8 cellular contexts compared by ENCODE assay signal in genomic region chr15:74787251-74788041, GRCh38. TPM values are rescaled to one million over a fixed set of nuclear protein-coding genes. Genes with fewer than 3 reads are reported as not detected.
DNase-seq lines count a peak whose midpoint lies in the region; ATAC-seq, FAIRE-seq and TF ChIP-seq lines count a peak whose summit lies in the region.

No MANE protein-coding gene starts in this region.

- H3K4me1 ChIP-seq in pancreas (peaks cover 0 to 36% (median 0%) of the 10 kb centered on the region in 3 donors), upper lobe of right lung (peaks cover 92% of the 10 kb centered on the region)

- in situ Hi-C loops in ACHN (cut with HindIII; ENCODE audit: low pct_ligation_motif_present, low pct_unique_long_range_greater_than_20kb, low sequenced_read_pairs), result no loop called here

- TF ChIP-seq CTCF in fibroblast of the aortic adventitia (IDR thresholded peaks at IDR 0.05; ENCODE audit: insufficient read depth, low read length), result peak; percentile 66
- no peak for TF ChIP-seq CTCF in pancreas (IDR thresholded peaks at IDR 0.05)
- TF ChIP-seq CTCF in upper lobe of right lung (IDR thresholded peaks at IDR 0.05), result peak; percentile 54

- peaks cover 46% of the 10 kb centered on the region for H3K4me1 Mint-ChIP-seq in activated T-helper 17 cell treated with anti-CD3 and anti-CD28 coated beads, Interleukin-2, amount 50 U/mL, for 72 hours

- ATAC-seq in GM18868 (IDR thresholded peaks at IDR 0.05; ENCODE audit: unreplicated experiment), result peak; percentile 47
- peak; percentile 37 for ATAC-seq in HG03097 (IDR thresholded peaks at IDR 0.05; ENCODE audit: low FRiP score, unreplicated experiment)
- ATAC-seq in activated T-helper 17 cell treated with anti-CD3 and anti-CD28 coated beads, Interleukin-2, amount 50 U/mL, for 72 hours (replicated peaks), result peak; percentile 78
- peak in 3 of 4 donors; percentile 42 to 62 (median 53) for ATAC-seq in pancreas
- peak; percentile 79 for ATAC-seq in upper lobe of right lung

- H3K27ac Mint-ChIP-seq in activated T-helper 17 cell treated with anti-CD3 and anti-CD28 coated beads, Interleukin-2, amount 50 U/mL, for 72 hours, result peak overlapping the region; percentile 89

- peaks cover 96% of the 10 kb centered on the region for H3K36me3 Mint-ChIP-seq in activated T-helper 17 cell treated with anti-CD3 and anti-CD28 coated beads, Interleukin-2, amount 50 U/mL, for 72 hours (ENCODE audit: low read depth)

- H3K4me3 ChIP-seq in fibroblast of the aortic adventitia (ENCODE audit: low read depth, low read length) (no peak overlapping the region), pancreas (no peak overlapping the region), upper lobe of right lung (peak overlapping the region; percentile 29)

- H3K36me3 ChIP-seq in pancreas, result no peaks in the 10 kb centered on the region
- H3K36me3 ChIP-seq in upper lobe of right lung, result no peaks in the 10 kb centered on the region

- peak overlapping the region; percentile 84 for H3K4me3 Mint-ChIP-seq in activated T-helper 17 cell treated with anti-CD3 and anti-CD28 coated beads, Interleukin-2, amount 50 U/mL, for 72 hours

- DNase-seq in ACHN (peak; percentile 58), RCC 7860 (ENCODE audit: low spot score) (peak; percentile 73), fibroblast of the aortic adventitia (ENCODE audit: low read depth) (peak; percentile 54), pancreas (peak in 1 of 6 donors; percentile 70), upper lobe of right lung (peak; percentile 91)

- no peaks in the 10 kb centered on the region for H3K27me3 Mint-ChIP-seq in activated T-helper 17 cell treated with anti-CD3 and anti-CD28 coated beads, Interleukin-2, amount 50 U/mL, for 72 hours

- H3K27ac ChIP-seq in pancreas (peak overlapping the region in 2 of 4 donors; percentile 6 to 64), upper lobe of right lung (peak overlapping the region; percentile 84)

- FAIRE-seq in RCC 7860 (lab: Jason Lieb, UNC) (no peak), pancreas (lab: Jason Lieb, UNC) (no peak)

- WGBS in pancreas, 2 donors, result 75 to 81% methylated on average over 13 of the region's 13 CpGs

- intact Hi-C loops in pancreas (cut with DNase I), result no loop called here
- intact Hi-C loops in upper lobe of right lung (cut with DNase I), result no loop called here

- H3K9me3 ChIP-seq in pancreas, result no peaks in the 10 kb centered on the region
- H3K9me3 ChIP-seq in upper lobe of right lung, result no peaks in the 10 kb centered on the region

- no peaks in the 10 kb centered on the region for H3K9me3 Mint-ChIP-seq in activated T-helper 17 cell treated with anti-CD3 and anti-CD28 coated beads, Interleukin-2, amount 50 U/mL, for 72 hours

- H3K27me3 ChIP-seq in pancreas (no peaks in the 10 kb centered on the region), upper lobe of right lung (no peaks in the 10 kb centered on the region)

RNA-seq across cellular contexts. Expression of gene CSK, which starts 5.6 kb away (rescaled TPM):
- total RNA-seq in activated T-helper 17 cell treated with anti-CD3 and anti-CD28 coated beads, Interleukin-2, amount 50 U/mL, for 72 hours, result 100 to 1,000 TPM; 176 to 316 TPM
- total RNA-seq in fibroblast of the aortic adventitia (ENCODE audit: low replicate concordance) (8.0 and 28.1 TPM in 2 replicates), pancreas (10 to 100 TPM in 5 of 6 donors, 1 to 10 TPM in 1; 8.5 to 35.1 (median 14.1) TPM), upper lobe of right lung (65.6 TPM)
- polyA plus RNA-seq in pancreas, result 10 to 100 TPM; 18.1 to 22.3 TPM

RNA-seq across cellular contexts. Expression of gene LMAN1L, which starts 25.2 kb away (rescaled TPM):
- 1 to 10 TPM in 1 of 2 donors, under 1 TPM in 1; 0.82 to 1.6 TPM for total RNA-seq in activated T-helper 17 cell treated with anti-CD3 and anti-CD28 coated beads, Interleukin-2, amount 50 U/mL, for 72 hours
- total RNA-seq in fibroblast of the aortic adventitia (ENCODE audit: low replicate concordance) (not detected in 2 replicates), pancreas (under 1 TPM in 1 of 6 donors, not detected in 5; 0.14 TPM), upper lobe of right lung (not detected)
- not detected for polyA plus RNA-seq in pancreas

RNA-seq across cellular contexts. Expression of gene CYP1A2, which starts 38.8 kb away (rescaled TPM):
- total RNA-seq in activated T-helper 17 cell treated with anti-CD3 and anti-CD28 coated beads, Interleukin-2, amount 50 U/mL, for 72 hours, result not detected
- not detected in 2 replicates for total RNA-seq in fibroblast of the aortic adventitia (ENCODE audit: low replicate concordance)
- total RNA-seq in pancreas, result under 1 TPM in 1 of 6 donors, not detected in 5; 0.06 TPM
- polyA plus RNA-seq in pancreas, result not detected
- total RNA-seq in upper lobe of right lung, result 0.32 TPM

RNA-seq across cellular contexts. Expression of gene CPLX3, which starts 39.0 kb away (rescaled TPM):
- under 1 TPM; 0.15 to 0.19 TPM for total RNA-seq in activated T-helper 17 cell treated with anti-CD3 and anti-CD28 coated beads, Interleukin-2, amount 50 U/mL, for 72 hours
- total RNA-seq in fibroblast of the aortic adventitia (ENCODE audit: low replicate concordance) (not detected in 2 replicates), pancreas (not detected), upper lobe of right lung (not detected)
- polyA plus RNA-seq in pancreas, result under 1 TPM in 1 of 2 donors, not detected in 1; 0.09 TPM

RNA-seq across cellular contexts. Expression of gene ULK3, which starts 55.5 kb away (rescaled TPM):
- 10 to 100 TPM; 44.1 to 46.7 TPM for total RNA-seq in activated T-helper 17 cell treated with anti-CD3 and anti-CD28 coated beads, Interleukin-2, amount 50 U/mL, for 72 hours
- total RNA-seq in fibroblast of the aortic adventitia (ENCODE audit: low replicate concordance) (15.1 and 17.7 TPM in 2 replicates), pancreas (10 to 100 TPM; 15.0 to 30.8 (median 19.6) TPM), upper lobe of right lung (43.9 TPM)
- 10 to 100 TPM; 60.4 to 83.5 TPM for polyA plus RNA-seq in pancreas

Comparison
In these comparisons a context has a peak if more than half of its experiments do, and no peak if none do; other contexts are left out.
1. CTCF ChIP-seq: peak in fibroblast of the aortic adventitia (single experiment) and upper lobe of right lung (single experiment); none in pancreas (0 of 4).
2. Peak in every context shown above with its lines, with median percentiles within 50 percentile points of each other: ATAC-seq.